ENCODE assay signal across 7 cellular contexts in the genomic region with DNA sequence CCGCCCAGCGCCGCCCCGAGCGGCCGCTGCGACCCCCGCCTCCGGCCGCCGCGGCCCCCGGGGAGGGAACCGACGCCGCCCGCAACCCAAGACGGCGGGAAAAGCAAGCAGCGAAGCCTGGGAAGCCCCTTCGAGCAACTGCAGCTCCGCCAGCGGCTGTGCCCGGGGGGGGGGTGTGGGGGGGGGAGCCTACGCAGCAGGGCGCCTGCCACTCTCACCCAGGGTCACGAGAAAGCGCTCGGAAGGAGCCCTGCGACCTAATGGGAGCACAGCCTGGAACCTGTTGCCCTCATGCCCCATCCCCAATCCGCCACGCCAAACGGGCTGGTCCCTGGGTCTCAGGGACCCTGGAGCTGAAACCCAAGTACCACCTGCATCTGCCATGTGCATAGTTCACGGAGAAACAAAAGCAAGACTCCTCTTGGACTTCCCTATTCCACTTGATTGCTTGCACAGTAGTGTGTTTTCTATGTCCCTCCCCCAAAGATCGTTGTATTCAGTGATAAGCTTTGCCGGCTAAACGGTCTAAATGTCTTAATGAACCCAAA. TPM values are rescaled to one million over a fixed set of nuclear protein-coding genes. Genes with fewer than 3 reads are reported as not detected.
DNase-seq lines count a peak whose midpoint lies in the region; ATAC-seq, FAIRE-seq and TF ChIP-seq lines count a peak whose summit lies in the region.

No MANE protein-coding gene starts in this region.

- H3K4me2 ChIP-seq in KMS-11, result no peak overlapping the region
- H3K4me2 ChIP-seq in astrocyte (ENCODE audit: low read length), result peak overlapping the region; percentile 82

- DNase-seq in astrocyte (ENCODE audit: low read depth), result no peak
- DNase-seq in NCI-H2029 (lab: John Stamatoyannopoulos, UW), result no peak
- no peak for DNase-seq in midbrain (lab: John Stamatoyannopoulos, UW)

- H3K9me3 ChIP-seq in astrocyte (ENCODE audit: insufficient read depth, low read depth, low read length), result no peaks in the 10 kb centered on the region
- H3K9me3 ChIP-seq in muscle layer of duodenum (ENCODE audit: control insufficient read depth in 1 of 2, low read length in 2 of 2), result no peaks in the 10 kb centered on the region

- no peak for FAIRE-seq in astrocyte (lab: Jason Lieb, UNC)

- H3K27ac ChIP-seq in KMS-11, result no peak overlapping the region
- H3K27ac ChIP-seq in astrocyte (ENCODE audit: low read depth, low read length), result no peak overlapping the region
- H3K27ac ChIP-seq in muscle layer of duodenum (ENCODE audit: low read length), result no peak overlapping the region

- no peaks in the 10 kb centered on the region for H3K4me1 Mint-ChIP-seq in astrocyte (ENCODE audit: low read depth, unreplicated experiment)

- no peak overlapping the region for H3K4me3 ChIP-seq in KMS-11 (IDR thresholded peaks at IDR 0.05; ENCODE audit: insufficient read depth, low read depth, low read length)
- H3K4me3 ChIP-seq in astrocyte (ENCODE audit: insufficient read depth, low read depth, low read length), result no peak overlapping the region
- peak overlapping the region; percentile 28 to 39 for H3K4me3 ChIP-seq in muscle layer of duodenum (ENCODE audit: low read depth in 1 of 2, low read length in 2 of 2)

- H4K20me1 ChIP-seq in KMS-11 (ENCODE audit: insufficient read depth) (no peaks in the 10 kb centered on the region), astrocyte (ENCODE audit: insufficient read depth, low read length) (no peaks in the 10 kb centered on the region)

- no peaks in the 10 kb centered on the region for H3K36me3 Mint-ChIP-seq in astrocyte (ENCODE audit: low read depth, unreplicated experiment)

- H3K27ac Mint-ChIP-seq in astrocyte (ENCODE audit: unreplicated experiment), result no peak overlapping the region

- peak overlapping the region; percentile 79 for H3K4me3 Mint-ChIP-seq in astrocyte (ENCODE audit: unreplicated experiment)

- H3K9ac ChIP-seq in KMS-11 (no peak overlapping the region), astrocyte (ENCODE audit: low read length) (no peak overlapping the region)

- ATAC-seq in GM19452 (IDR thresholded peaks at IDR 0.05; ENCODE audit: unreplicated experiment) (peak; percentile 16), GM21381 (IDR thresholded peaks at IDR 0.05; ENCODE audit: unreplicated experiment) (no peak)

- H3K4me1 ChIP-seq in KMS-11 (ENCODE audit: low read depth, poor library complexity, severe bottlenecking) (no peaks in the 10 kb centered on the region), astrocyte (ENCODE audit: insufficient read depth, low read length) (no peaks in the 10 kb centered on the region), muscle layer of duodenum (ENCODE audit: control insufficient read depth in 1 of 2, insufficient read depth in 2 of 2, low read length in 2 of 2) (peaks cover 0 to 8% of the 10 kb centered on the region in 2 donors)

- H2AFZ ChIP-seq in KMS-11 (ENCODE audit: low read depth) (peak overlapping the region; percentile 59; the same call in 1 of the 2 replicates), astrocyte (ENCODE audit: low read depth, low read length) (no peak overlapping the region)

- H3K27me3 ChIP-seq in KMS-11 (ENCODE audit: insufficient read depth, low read depth), result no peaks in the 10 kb centered on the region
- peaks cover 26% of the 10 kb centered on the region for H3K27me3 ChIP-seq in astrocyte (ENCODE audit: insufficient read depth, low read length)
- H3K27me3 ChIP-seq in muscle layer of duodenum (ENCODE audit: low read depth, low read length), result no peaks in the 10 kb centered on the region

- H3K9me3 Mint-ChIP-seq in astrocyte (ENCODE audit: unreplicated experiment), result no peaks in the 10 kb centered on the region

- peaks cover 15% of the 10 kb centered on the region for H3K27me3 Mint-ChIP-seq in astrocyte (ENCODE audit: low read depth, unreplicated experiment)

- TF ChIP-seq CTCF in KMS-11 (conservative IDR thresholded peaks at IDR 0.05; ENCODE audit: low read depth, low read length) (no peak), astrocyte (IDR thresholded peaks at IDR 0.05; ENCODE audit: insufficient read depth, low read depth, low read length) (no peak)

- no peaks in the 10 kb centered on the region for H3K36me3 ChIP-seq in KMS-11 (ENCODE audit: insufficient read depth)
- no peaks in the 10 kb centered on the region for H3K36me3 ChIP-seq in astrocyte (ENCODE audit: insufficient read depth, low read length)
- no peaks in the 10 kb centered on the region for H3K36me3 ChIP-seq in muscle layer of duodenum (ENCODE audit: control insufficient read depth in 1 of 2, insufficient read depth in 2 of 2, low read length in 2 of 2)

- H3K79me2 ChIP-seq in KMS-11 (ENCODE audit: insufficient read depth, low read depth) (no peaks in the 10 kb centered on the region), astrocyte (ENCODE audit: insufficient read depth, low read length) (no peaks in the 10 kb centered on the region)

RNA-seq across cellular contexts. Expression of a gene that starts 0.3 kb away (rescaled TPM):
- 1.7 TPM in 2 replicates for total RNA-seq in astrocyte

RNA-seq across cellular contexts. Expression of a gene that starts 11.5 kb away (rescaled TPM):
- total RNA-seq in astrocyte, result 52.0 and 60.5 TPM in 2 replicates

RNA-seq across cellular contexts. Expression of a gene that starts 54.1 kb away (rescaled TPM):
- 8.3 and 9.0 TPM in 2 replicates for total RNA-seq in astrocyte

Comparison
In these comparisons a context has a peak if more than half of its experiments do, and no peak if none do; other contexts are left out.
1. H3K4me3 ChIP-seq: peak in muscle layer of duodenum (2 of 2); none in KMS-11 (single experiment) and astrocyte (single experiment).